Comparison of ENCODE assay signal across 5 cellular contexts in the genomic region with DNA sequence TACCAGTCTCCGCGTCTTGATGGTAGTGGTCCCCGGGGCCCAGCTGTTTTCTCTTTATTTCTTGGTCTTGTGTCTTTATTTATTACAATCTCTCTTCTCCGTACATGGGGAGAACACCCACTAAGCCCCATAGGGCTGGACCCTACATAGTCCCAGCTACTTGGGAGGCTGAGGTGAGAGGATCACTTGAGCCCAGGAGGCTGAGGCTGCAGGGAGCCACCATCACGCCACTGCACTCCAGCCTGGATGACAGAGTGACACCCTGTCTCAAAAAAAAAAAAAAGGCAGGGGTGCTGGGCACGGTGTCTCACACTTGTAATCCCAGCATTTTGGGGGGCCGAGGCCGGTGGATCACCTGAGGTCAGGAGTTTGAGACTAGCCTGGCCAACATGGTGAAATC. TPM values are rescaled to one million over a fixed set of nuclear protein-coding genes. Genes with fewer than 3 reads are reported as not detected.
DNase-seq lines count a peak whose midpoint lies in the region; ATAC-seq and TF ChIP-seq lines count a peak whose summit lies in the region.
"Not testable (repeated sequence)": the region's sequence is repeated elsewhere in the genome, so short reads cannot be mapped to it uniquely, and the experiment has no call there.

No MANE protein-coding gene starts in this region.

- H3K36me3 Mint-ChIP-seq in activated T-cell treated with anti-CD3 and anti-CD28 coated beads, Interleukin-2, amount 50 U/mL, for 24 hours (ENCODE audit: low read depth): peaks cover 10% of the 10 kb centered on the region
- not testable (repeated sequence) for H3K36me3 Mint-ChIP-seq in central memory CD8-positive, alpha-beta T cell (ENCODE audit: insufficient read depth)
- peaks cover 29% of the 10 kb centered on the region for H3K36me3 Mint-ChIP-seq in nephron progenitor cell (ENCODE audit: low read depth)

- H3K4me1 ChIP-seq in DND-41 (ENCODE audit: insufficient read depth, low read length): peaks cover 39% of the 10 kb centered on the region
- H3K4me1 ChIP-seq in PC-9 (replicated peaks; ENCODE audit: insufficient read depth): peaks cover 32% of the 10 kb centered on the region

- H3K27me3 Mint-ChIP-seq in activated T-cell treated with anti-CD3 and anti-CD28 coated beads, Interleukin-2, amount 50 U/mL, for 24 hours; central memory CD8-positive, alpha-beta T cell: not testable (repeated sequence)
- peaks cover 11% of the 10 kb centered on the region for H3K27me3 Mint-ChIP-seq in nephron progenitor cell (ENCODE audit: low read depth, poor library complexity)

- H3K27ac Mint-ChIP-seq in activated T-cell treated with anti-CD3 and anti-CD28 coated beads, Interleukin-2, amount 50 U/mL, for 24 hours; central memory CD8-positive, alpha-beta T cell (ENCODE audit: low read depth); nephron progenitor cell: not testable (repeated sequence)

- peak overlapping the region; percentile 34 for H3K4me3 Mint-ChIP-seq in activated T-cell treated with anti-CD3 and anti-CD28 coated beads, Interleukin-2, amount 50 U/mL, for 24 hours
- peak overlapping the region; percentile 18 for H3K4me3 Mint-ChIP-seq in central memory CD8-positive, alpha-beta T cell
- H3K4me3 Mint-ChIP-seq in nephron progenitor cell: peak overlapping the region; percentile 58

- H4K20me1 ChIP-seq in DND-41 (ENCODE audit: insufficient read depth, low read length); PC-9 (ENCODE audit: insufficient read depth): not testable (repeated sequence)

- H3K4me1 Mint-ChIP-seq in activated T-cell treated with anti-CD3 and anti-CD28 coated beads, Interleukin-2, amount 50 U/mL, for 24 hours (ENCODE audit: low read depth): peaks cover 35% of the 10 kb centered on the region
- peaks cover 33% of the 10 kb centered on the region for H3K4me1 Mint-ChIP-seq in central memory CD8-positive, alpha-beta T cell
- peaks cover 49% of the 10 kb centered on the region for H3K4me1 Mint-ChIP-seq in nephron progenitor cell

- ATAC-seq in DND-41 (ENCODE audit: insufficient read depth, low read depth); central memory CD8-positive, alpha-beta T cell (replicated peaks; ENCODE audit: extremely low read depth, poor library complexity, severe bottlenecking): not testable (repeated sequence)

- intact Hi-C loops in PC-9 (cut with micrococcal nuclease; ENCODE audit: unreplicated experiment): not testable (repeated sequence)

- TF ChIP-seq CTCF in DND-41 (IDR thresholded peaks at IDR 0.05; ENCODE audit: borderline replicate concordance, extremely low read depth, low read length, poor library complexity, severe bottlenecking); PC-9 (conservative IDR thresholded peaks at IDR 0.05); nephron progenitor cell (IDR thresholded peaks at IDR 0.05): not testable (repeated sequence)

- DNase-seq in DND-41; PC-9; activated T-cell treated with anti-CD3 and anti-CD28 coated beads, Interleukin-2, amount 50 U/mL, for 24 hours; central memory CD8-positive, alpha-beta T cell (ENCODE audit: low spot score in 2 of 2); nephron progenitor cell: not testable (repeated sequence)

- H3K79me2 ChIP-seq in DND-41 (ENCODE audit: insufficient read depth, low read length): peaks cover 33% of the 10 kb centered on the region
- H3K79me2 ChIP-seq in PC-9 (ENCODE audit: low read depth): peaks cover 28% of the 10 kb centered on the region

- H3K4me3 ChIP-seq in DND-41 (ENCODE audit: low read depth in 1 of 2, low read length in 2 of 2); PC-9: not testable (repeated sequence)

- not testable (repeated sequence) for H3K36me3 ChIP-seq in DND-41 (ENCODE audit: insufficient read depth, low read length); PC-9 (ENCODE audit: low read depth)

- BruUV-seq in PC-9 (replicated peaks; lab: Mats Ljungman, UMichigan): not testable (repeated sequence)

- not testable (repeated sequence) for H3K9ac ChIP-seq in DND-41 (ENCODE audit: low read depth, low read length)

- H3K4me2 ChIP-seq in DND-41 (ENCODE audit: insufficient read depth, low read length): peak overlapping the region; percentile 82; the same call in 1 of the 2 replicates
- peak overlapping the region; percentile 80 for H3K4me2 ChIP-seq in PC-9

- H3K9me2 ChIP-seq in PC-9 (ENCODE audit: insufficient read depth): not testable (repeated sequence)

- H3K27me3 ChIP-seq in DND-41 (ENCODE audit: insufficient read depth, low read length, poor library complexity); PC-9 (ENCODE audit: insufficient read depth, low read depth): not testable (repeated sequence)

- not testable (repeated sequence) for H3K9me3 ChIP-seq in DND-41 (ENCODE audit: insufficient read depth, low read length, severe bottlenecking); PC-9 (ENCODE audit: insufficient read depth, low read depth)

- not testable (repeated sequence) for H3F3A ChIP-seq in PC-9 (ENCODE audit: insufficient read depth, low read depth)

- not testable (repeated sequence) for H3K9me3 Mint-ChIP-seq in activated T-cell treated with anti-CD3 and anti-CD28 coated beads, Interleukin-2, amount 50 U/mL, for 24 hours; central memory CD8-positive, alpha-beta T cell
- peaks cover 29% of the 10 kb centered on the region for H3K9me3 Mint-ChIP-seq in nephron progenitor cell

- POLR2A ChIA-PET in PC-9 (lab: Charles Lee; ENCODE audit: unreplicated experiment): not testable (repeated sequence)

- not testable (repeated sequence) for H2AFZ ChIP-seq in DND-41 (ENCODE audit: low read depth, low read length); PC-9

- H3K27ac ChIP-seq in DND-41 (ENCODE audit: low read length); PC-9: not testable (repeated sequence)

- CTCF ChIA-PET in PC-9 (lab: Charles Lee): not testable (repeated sequence)

RNA-seq across cellular contexts. Expression of a gene that starts 3.0 kb away (rescaled TPM):
- total RNA-seq in PC-9 (2021): 61.6 and 79.9 TPM in 2 replicates

RNA-seq across cellular contexts. Expression of a gene that starts 8.8 kb away (rescaled TPM):
- total RNA-seq in PC-9 (2021): 34.5 and 48.6 TPM in 2 replicates

RNA-seq across cellular contexts. Expression of a gene that starts 53.9 kb away (rescaled TPM):
- 298 and 347 TPM in 2 replicates for total RNA-seq in PC-9 (2021)
